1 cellular context compared by ENCODE assay signal in the genomic region with DNA sequence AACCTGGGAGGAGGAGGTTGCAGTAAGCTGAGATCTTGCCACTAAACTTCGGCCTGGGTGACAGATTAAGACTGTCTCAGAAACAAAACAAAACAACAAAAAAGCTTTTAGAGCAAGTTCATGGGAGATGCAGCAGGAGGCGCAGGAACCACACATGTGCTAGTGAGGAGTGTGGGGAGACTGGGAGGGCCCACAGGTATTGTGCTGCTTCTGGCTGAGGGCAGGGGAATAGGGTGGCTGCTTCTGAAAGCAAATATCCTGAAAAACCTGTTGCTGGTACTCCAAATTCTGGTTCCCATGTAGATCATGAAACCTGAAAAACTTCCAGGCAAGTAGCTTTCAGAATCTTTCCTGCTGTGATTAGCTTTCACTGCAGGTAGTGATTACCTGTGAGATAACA.
TF ChIP-seq lines count a peak whose summit lies in the region.

No MANE protein-coding gene starts in this region.

TF ChIP-seq in HEK293, 187 proteins besides CTCF, POLR2A, EP300 and RAD21 (continued from another document):
- TF ChIP-seq, protein P1, sequence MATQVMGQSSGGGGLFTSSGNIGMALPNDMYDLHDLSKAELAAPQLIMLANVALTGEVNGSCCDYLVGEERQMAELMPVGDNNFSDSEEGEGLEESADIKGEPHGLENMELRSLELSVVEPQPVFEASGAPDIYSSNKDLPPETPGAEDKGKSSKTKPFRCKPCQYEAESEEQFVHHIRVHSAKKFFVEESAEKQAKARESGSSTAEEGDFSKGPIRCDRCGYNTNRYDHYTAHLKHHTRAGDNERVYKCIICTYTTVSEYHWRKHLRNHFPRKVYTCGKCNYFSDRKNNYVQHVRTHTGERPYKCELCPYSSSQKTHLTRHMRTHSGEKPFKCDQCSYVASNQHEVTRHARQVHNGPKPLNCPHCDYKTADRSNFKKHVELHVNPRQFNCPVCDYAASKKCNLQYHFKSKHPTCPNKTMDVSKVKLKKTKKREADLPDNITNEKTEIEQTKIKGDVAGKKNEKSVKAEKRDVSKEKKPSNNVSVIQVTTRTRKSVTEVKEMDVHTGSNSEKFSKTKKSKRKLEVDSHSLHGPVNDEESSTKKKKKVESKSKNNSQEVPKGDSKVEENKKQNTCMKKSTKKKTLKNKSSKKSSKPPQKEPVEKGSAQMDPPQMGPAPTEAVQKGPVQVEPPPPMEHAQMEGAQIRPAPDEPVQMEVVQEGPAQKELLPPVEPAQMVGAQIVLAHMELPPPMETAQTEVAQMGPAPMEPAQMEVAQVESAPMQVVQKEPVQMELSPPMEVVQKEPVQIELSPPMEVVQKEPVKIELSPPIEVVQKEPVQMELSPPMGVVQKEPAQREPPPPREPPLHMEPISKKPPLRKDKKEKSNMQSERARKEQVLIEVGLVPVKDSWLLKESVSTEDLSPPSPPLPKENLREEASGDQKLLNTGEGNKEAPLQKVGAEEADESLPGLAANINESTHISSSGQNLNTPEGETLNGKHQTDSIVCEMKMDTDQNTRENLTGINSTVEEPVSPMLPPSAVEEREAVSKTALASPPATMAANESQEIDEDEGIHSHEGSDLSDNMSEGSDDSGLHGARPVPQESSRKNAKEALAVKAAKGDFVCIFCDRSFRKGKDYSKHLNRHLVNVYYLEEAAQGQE (tag by site-specific recombination; IDR thresholded peaks at IDR 0.05): no peak
- no peak for TF ChIP-seq ZSCAN23 (tag by site-specific recombination; IDR thresholded peaks at IDR 0.05)
- no peak for TF ChIP-seq ZNF670 (tag by site-specific recombination; IDR thresholded peaks at IDR 0.05; ENCODE audit: low read depth)
